ENCODE assay signal across 11 cellular contexts in genomic region chr14:105018414-105018813, GRCh38. TPM values are rescaled to one million over a fixed set of nuclear protein-coding genes. Genes with fewer than 3 reads are reported as not detected.
DNase-seq lines count a peak whose midpoint lies in the region; ATAC-seq, FAIRE-seq and TF ChIP-seq lines count a peak whose summit lies in the region.
"Had no signal": no experiment of that assay in that cellular context is flagged by ENCODE, and none has a peak within 500 bp of the region (broad histone marks: within the 10 kb centered on the region; RNA-seq: fewer than 3 reads in every experiment).

No MANE protein-coding gene starts in this region.

- H3K4me2 ChIP-seq in keratinocyte (ENCODE audit: control insufficient read depth, extremely low read depth, insufficient read depth, low read depth, low read length), result peak overlapping the region; percentile 100

- no peaks in the 10 kb centered on the region for H3K27me3 ChIP-seq in keratinocyte (ENCODE audit: control insufficient read depth, extremely low read depth, insufficient read depth, low read length)

- no peak for TF ChIP-seq CTCF in CD14-positive monocyte (IDR thresholded peaks at IDR 0.05)
- no peak for TF ChIP-seq CTCF in GM12865 (IDR thresholded peaks at IDR 0.05; ENCODE audit: insufficient read depth, low read depth, low read length, missing control alignments)
- no peak for TF ChIP-seq CTCF in VCaP (conservative IDR thresholded peaks at IDR 0.05)
- no peak for TF ChIP-seq CTCF in keratinocyte (optimal IDR thresholded peaks at IDR 0.05 in 1 of 3, IDR thresholded peaks at IDR 0.05 in 1 of 3, conservative IDR thresholded peaks at IDR 0.05 in 1 of 3; ENCODE audit: extremely low read depth in 1 of 3, insufficient read depth in 2 of 3, low read length in 3 of 3)

- intact Hi-C loops in CD14-positive monocyte (cut with micrococcal nuclease), result loop anchor here in 1 of 2 donors (5.0 kb wide), 1 partner anchor 41 kb away; the partner anchor contains the start of gene AHNAK2

- H3K9me3 ChIP-seq in keratinocyte (ENCODE audit: control insufficient read depth, low read depth, low read length), result no peaks in the 10 kb centered on the region

- peaks cover 39% of the 10 kb centered on the region for H4K20me1 ChIP-seq in keratinocyte (ENCODE audit: control insufficient read depth, extremely low read depth, insufficient read depth, low read length)

- peaks cover 71% of the 10 kb centered on the region for H3K4me1 ChIP-seq in keratinocyte (ENCODE audit: control insufficient read depth, extremely low read depth, insufficient read depth, low read length)

- peaks cover 6% of the 10 kb centered on the region for H3K9me1 ChIP-seq in keratinocyte (ENCODE audit: control insufficient read depth, extremely low read depth, insufficient read depth, low read length)

- H3K27ac Mint-ChIP-seq in CD14-positive monocyte, result peak overlapping the region in 5 of 7 donors; percentile 28 to 66 (median 45)

- H3K4me3 ChIP-seq in GM12865 (ENCODE audit: low read depth, low read length), result peak overlapping the region; percentile 62
- peak overlapping the region in 2 of 3 experiments; percentile 36 to 59 for H3K4me3 ChIP-seq in keratinocyte (ENCODE audit: control insufficient read depth in 2 of 3, extremely low read depth in 1 of 3, insufficient read depth in 2 of 3, low read depth in 1 of 3, low read length in 3 of 3)

- peaks cover 0 to 18% of the 10 kb centered on the region in 2 experiments for H3K36me3 ChIP-seq in keratinocyte (ENCODE audit: control insufficient read depth in 2 of 2, extremely low read depth in 1 of 2, insufficient read depth in 2 of 2, low read length in 2 of 2)

- H3K9ac ChIP-seq in keratinocyte (ENCODE audit: control insufficient read depth, extremely low read depth, insufficient read depth, low read length), result peak overlapping the region; percentile 39

- peaks cover 16% of the 10 kb centered on the region in 2 donors for H3K36me3 Mint-ChIP-seq in CD14-positive monocyte

- DNase-seq in CD14-positive monocyte (ENCODE audit: low spot score) (no peak), GM12865 (ENCODE audit: low read depth) (no peak), keratinocyte (ENCODE audit: low read depth, low spot score) (no peak), SIG-M5 treated with dmso at 0.1 percent for 504 hours (lab: John Stamatoyannopoulos, UW; ENCODE audit: unreplicated experiment) (no peak), medulla oblongata (ENCODE audit: extremely low spot score) (no peak)
- DNase-seq: activated CD8-positive, alpha-beta memory T cell treated with anti-CD3 and anti-CD28 coated beads, Interleukin-2, amount 50 U/mL, for 48 hours; NCI-H1436 treated with DMSO at 0.1 percent for 48 hours had no signal

- H2AFZ ChIP-seq in keratinocyte (ENCODE audit: control insufficient read depth, low read length), result no peak overlapping the region

- ATAC-seq in HG03025 (IDR thresholded peaks at IDR 0.05; ENCODE audit: low FRiP score, unreplicated experiment) (no peak), HG03469 (IDR thresholded peaks at IDR 0.05; ENCODE audit: unreplicated experiment) (no peak)

- H3K79me2 ChIP-seq in keratinocyte (ENCODE audit: control insufficient read depth, insufficient read depth, low read length), result peaks cover 82% of the 10 kb centered on the region

- H3K27ac ChIP-seq in VCaP, result peak overlapping the region; percentile 92; the same call in 1 of the 2 replicates
- peak overlapping the region; percentile 25 for H3K27ac ChIP-seq in keratinocyte (ENCODE audit: control insufficient read depth, insufficient read depth, low read length)

- peaks cover 83% of the 10 kb centered on the region for H3K4me1 Mint-ChIP-seq in CD14-positive monocyte

- H3K4me3 Mint-ChIP-seq in CD14-positive monocyte, result no peak overlapping the region

- dilution Hi-C loops in keratinocyte (cut with MboI; ENCODE audit: extremely low pct_ligation_motif_present, low sequenced_read_pairs), result no loop called here

- no peak for FAIRE-seq in keratinocyte (lab: Jason Lieb, UNC)
- FAIRE-seq: GM18507 had no signal

- H3K27me3 Mint-ChIP-seq in CD14-positive monocyte (ENCODE audit: low read depth in 3 of 3), result peaks cover 0 to 4% (median 0%) of the 10 kb centered on the region in 3 donors

- no peaks in the 10 kb centered on the region for H3K9me3 Mint-ChIP-seq in CD14-positive monocyte

RNA-seq across cellular contexts. Expression of gene CDCA4, which starts 2.5 kb away (rescaled TPM):
- polyA plus RNA-seq in CD14-positive monocyte (10 to 100 TPM in 1 of 2 donors, 1 to 10 TPM in 1; 8.6 to 12.0 TPM), keratinocyte (29.8 to 48.7 TPM (median 35.7 TPM) in 3 replicates)
- polyA plus RNA-seq in keratinocyte (2011; ENCODE audit: low read depth), result 5.3 TPM
- polyA plus RNA-seq in keratinocyte (2011; cell fraction: cytosol; rRNA removed), result 22.7 and 31.2 TPM in 2 replicates
- polyA plus RNA-seq in keratinocyte (2011; cell fraction: nucleus; rRNA removed), result 30.3 and 36.4 TPM in 2 replicates
- polyA plus RNA-seq in keratinocyte (2012; ENCODE audit: low replicate concordance), result 15.0 and 47.2 TPM in 2 replicates
- polyA minus RNA-seq in keratinocyte, result 21.6 to 29.0 TPM (median 28.1 TPM) in 3 replicates
- polyA minus RNA-seq in keratinocyte (2011; cell fraction: cytosol; rRNA and poly(A)+ RNA removed), result 44.7 TPM
- polyA minus RNA-seq in keratinocyte (2011; cell fraction: nucleus; rRNA and poly(A)+ RNA removed), result 20.9 and 27.0 TPM in 2 replicates

RNA-seq across cellular contexts. Expression of gene CLBA1, which starts 32.8 kb away (rescaled TPM):
- under 1 TPM; 0.62 to 0.76 TPM for polyA plus RNA-seq in CD14-positive monocyte
- 8.6 to 11.7 TPM (median 9.1 TPM) in 3 replicates for polyA plus RNA-seq in keratinocyte
- 3.3 TPM for polyA plus RNA-seq in keratinocyte (2011; ENCODE audit: low read depth)
- 8.1 and 9.8 TPM in 2 replicates for polyA plus RNA-seq in keratinocyte (2011; cell fraction: cytosol; rRNA removed)
- 22.6 and 24.3 TPM in 2 replicates for polyA plus RNA-seq in keratinocyte (2011; cell fraction: nucleus; rRNA removed)
- polyA plus RNA-seq in keratinocyte (2012; ENCODE audit: low replicate concordance), result 10.3 and 10.9 TPM in 2 replicates
- 5.1 to 5.2 TPM (median 5.1 TPM) in 3 replicates for polyA minus RNA-seq in keratinocyte
- polyA minus RNA-seq in keratinocyte (2011; cell fraction: cytosol; rRNA and poly(A)+ RNA removed), result 6.5 TPM
- polyA minus RNA-seq in keratinocyte (2011; cell fraction: nucleus; rRNA and poly(A)+ RNA removed), result 7.3 and 15.5 TPM in 2 replicates

RNA-seq across cellular contexts. Expression of gene AHNAK2, which starts 40.2 kb away (rescaled TPM):
- polyA plus RNA-seq in CD14-positive monocyte (under 1 TPM in 1 of 2 donors, not detected in 1; 0.01 TPM), keratinocyte (142 to 198 TPM (median 164 TPM) in 3 replicates)
- polyA plus RNA-seq in keratinocyte (2011; ENCODE audit: low read depth), result 725 TPM
- 78.9 and 92.5 TPM in 2 replicates for polyA plus RNA-seq in keratinocyte (2011; cell fraction: cytosol; rRNA removed)
- 988 and 1,021 TPM in 2 replicates for polyA plus RNA-seq in keratinocyte (2011; cell fraction: nucleus; rRNA removed)
- 289 and 443 TPM in 2 replicates for polyA plus RNA-seq in keratinocyte (2012; ENCODE audit: low replicate concordance)
- polyA minus RNA-seq in keratinocyte, result 622 to 721 TPM (median 625 TPM) in 3 replicates
- 342 TPM for polyA minus RNA-seq in keratinocyte (2011; cell fraction: cytosol; rRNA and poly(A)+ RNA removed)
- 1,549 and 2,078 TPM in 2 replicates for polyA minus RNA-seq in keratinocyte (2011; cell fraction: nucleus; rRNA and poly(A)+ RNA removed)

RNA-seq across cellular contexts. Expression of gene GPR132, which starts 46.8 kb away (rescaled TPM):
- polyA plus RNA-seq in CD14-positive monocyte (10 to 100 TPM in 1 of 2 donors, 1 to 10 TPM in 1; 6.3 to 13.0 TPM), keratinocyte (not detected in 3 replicates)
- not detected for polyA plus RNA-seq in keratinocyte (2011; ENCODE audit: low read depth)
- not detected in 2 replicates for polyA plus RNA-seq in keratinocyte (2011; cell fraction: cytosol; rRNA removed)
- polyA plus RNA-seq in keratinocyte (2011; cell fraction: nucleus; rRNA removed), result not detected in 2 replicates
- 0.39 and 1.2 TPM in 2 replicates for polyA plus RNA-seq in keratinocyte (2012; ENCODE audit: low replicate concordance)
- polyA minus RNA-seq in keratinocyte, result not detected in 3 replicates
- not detected for polyA minus RNA-seq in keratinocyte (2011; cell fraction: cytosol; rRNA and poly(A)+ RNA removed)
- not detected in 2 replicates for polyA minus RNA-seq in keratinocyte (2011; cell fraction: nucleus; rRNA and poly(A)+ RNA removed)

Comparison
In these comparisons a context has a peak if more than half of its experiments do, and no peak if none do; other contexts are left out.
1. RNA of gene AHNAK2, which starts 40.2 kb away (polyA plus RNA-seq): 78.9 to 1,021 TPM in keratinocyte; 0.01 TPM in CD14-positive monocyte; every median in the first group is over 10 times any median in the second.